ENCODE assay signal across 30 cellular contexts in the genomic region with DNA sequence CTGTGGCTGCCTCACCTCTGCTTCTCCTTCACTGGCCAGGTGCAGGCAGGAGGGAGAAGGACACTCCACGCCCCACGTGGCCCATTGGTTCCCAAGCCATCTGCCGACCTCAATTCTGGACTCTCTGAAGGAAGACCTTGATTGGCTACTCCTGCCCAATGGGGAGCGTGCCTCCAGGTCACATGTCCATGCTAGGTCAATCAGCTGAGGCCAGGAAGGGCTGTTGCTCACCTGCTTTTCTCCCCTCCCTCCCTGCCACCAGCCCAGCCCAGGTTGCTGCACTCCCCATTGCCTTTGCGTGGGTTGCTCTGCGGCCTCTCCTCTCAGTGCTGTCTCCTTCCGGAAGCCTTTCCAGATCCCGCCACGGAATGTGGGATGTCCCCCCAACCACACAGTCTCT. TPM values are rescaled to one million over a fixed set of nuclear protein-coding genes. Genes with fewer than 3 reads are reported as not detected.
"Had no signal": no experiment of that assay in that cellular context is flagged by ENCODE, and none has a peak within 500 bp of the region (broad histone marks: within the 10 kb centered on the region; RNA-seq: fewer than 3 reads in every experiment).

No MANE protein-coding gene starts in this region.

- H3K27ac ChIP-seq: coronary artery, esophagus squamous epithelium, heart right ventricle, left lung, parathyroid adenoma, sigmoid colon, thoracic aorta, tibial nerve, upper lobe of left lung had no signal

- DNase-seq: dermis blood vessel endothelial cell; effector memory CD4-positive, alpha-beta T cell; esophagus squamous epithelium; foreskin melanocyte; glutamatergic neuron; heart right ventricle; hippocampal formation; left cardiac atrium; left lung; mesenchymal stem cell; mucosa of descending colon; naive B cell; sigmoid colon; stimulated activated CD4-positive, alpha-beta T cell treated with anti-CD3 and anti-CD28 coated beads, Interleukin-2, amount 100 ng/mL, for 24 hours; stimulated activated CD4-positive, alpha-beta T cell treated with anti-CD3 and anti-CD28 coated beads, Interleukin-4, amount 100 ng/mL, for 4 hours; stimulated activated naive CD8-positive, alpha-beta T cell treated with anti-CD3 and anti-CD28 coated beads, Interleukin-15, Interleukin-2, amounts not matched to agents 100 U/mL and 50 U/mL, for 24 hours; substantia nigra; upper lobe of left lung had no signal

- ATAC-seq: heart right ventricle; left cardiac atrium; left lung; mucosa of descending colon; natural killer cell treated with Interleukin-12 subunit alpha and Interleukin-12 subunit beta and Interleukin-15 and Interleukin-18, amount 100 ng/mL, for 72 hours; stimulated activated memory B cell treated with anti-CD40 and anti-IgM and Interleukin-4, amounts not matched to agents 10 μg/mL and 1 μg/mL and 100 μg/mL, for 72 hours; stimulated activated naive CD8-positive, alpha-beta T cell treated with anti-CD3 and anti-CD28 coated beads, Interleukin-15, Interleukin-2, amounts not matched to agents 100 U/mL and 50 U/mL, for 24 hours had no signal

- H3K9ac ChIP-seq: parathyroid adenoma had no signal

- H3K4me1 ChIP-seq: esophagus squamous epithelium, heart right ventricle, left lung, parathyroid adenoma, sigmoid colon, upper lobe of left lung had no signal

- H2AFZ ChIP-seq: parathyroid adenoma had no signal

- H3K27ac Mint-ChIP-seq: mesothelial cell of epicardium; naive B cell; natural killer cell treated with Interleukin-12 subunit alpha and Interleukin-12 subunit beta and Interleukin-15 and Interleukin-18, amount 100 ng/mL, for 72 hours; progenitor cell of endocrine pancreas; stimulated activated memory B cell treated with anti-CD40 and anti-IgM and Interleukin-4, amounts not matched to agents 10 μg/mL and 1 μg/mL and 100 μg/mL, for 72 hours had no signal

- H3K27me3 Mint-ChIP-seq: stimulated activated memory B cell treated with anti-CD40 and anti-IgM and Interleukin-4, amounts not matched to agents 10 μg/mL and 1 μg/mL and 100 μg/mL, for 72 hours had no signal

- H3K4me3 Mint-ChIP-seq: mesothelial cell of epicardium; naive B cell; natural killer cell treated with Interleukin-12 subunit alpha and Interleukin-12 subunit beta and Interleukin-15 and Interleukin-18, amount 100 ng/mL, for 72 hours; neural crest cell; stimulated activated memory B cell treated with anti-CD40 and anti-IgM and Interleukin-4, amounts not matched to agents 10 μg/mL and 1 μg/mL and 100 μg/mL, for 72 hours had no signal

- H3K79me2 ChIP-seq: parathyroid adenoma had no signal

- H3K9me3 ChIP-seq: esophagus squamous epithelium, mucosa of descending colon, sigmoid colon, thoracic aorta, upper lobe of left lung had no signal

- H3K4me3 ChIP-seq: coronary artery, esophagus squamous epithelium, heart right ventricle, left lung, mucosa of descending colon, sigmoid colon, thoracic aorta, tibial nerve, upper lobe of left lung had no signal

- H3K27me3 ChIP-seq: tibial nerve, upper lobe of left lung had no signal

- H3K36me3 Mint-ChIP-seq: mesothelial cell of epicardium; naive B cell; natural killer cell treated with Interleukin-12 subunit alpha and Interleukin-12 subunit beta and Interleukin-15 and Interleukin-18, amount 100 ng/mL, for 72 hours; stimulated activated memory B cell treated with anti-CD40 and anti-IgM and Interleukin-4, amounts not matched to agents 10 μg/mL and 1 μg/mL and 100 μg/mL, for 72 hours had no signal

- H3K9me3 Mint-ChIP-seq: mesothelial cell of epicardium; natural killer cell treated with Interleukin-12 subunit alpha and Interleukin-12 subunit beta and Interleukin-15 and Interleukin-18, amount 100 ng/mL, for 72 hours had no signal

- H3K36me3 ChIP-seq: esophagus squamous epithelium, heart right ventricle, left lung, sigmoid colon, thoracic aorta, tibial nerve, upper lobe of left lung had no signal

- FAIRE-seq: endometrium, islet of Langerhans, urothelium cell line had no signal

RNA-seq across cellular contexts. Expression of gene CDH4, which starts 21.9 kb away (rescaled TPM):
- total RNA-seq: natural killer cell treated with Interleukin-12 subunit alpha and Interleukin-12 subunit beta and Interleukin-15 and Interleukin-18, amount 100 ng/mL, for 72 hours; thoracic aorta had no signal
